1 cellular context compared by ENCODE assay signal in the genomic region with DNA sequence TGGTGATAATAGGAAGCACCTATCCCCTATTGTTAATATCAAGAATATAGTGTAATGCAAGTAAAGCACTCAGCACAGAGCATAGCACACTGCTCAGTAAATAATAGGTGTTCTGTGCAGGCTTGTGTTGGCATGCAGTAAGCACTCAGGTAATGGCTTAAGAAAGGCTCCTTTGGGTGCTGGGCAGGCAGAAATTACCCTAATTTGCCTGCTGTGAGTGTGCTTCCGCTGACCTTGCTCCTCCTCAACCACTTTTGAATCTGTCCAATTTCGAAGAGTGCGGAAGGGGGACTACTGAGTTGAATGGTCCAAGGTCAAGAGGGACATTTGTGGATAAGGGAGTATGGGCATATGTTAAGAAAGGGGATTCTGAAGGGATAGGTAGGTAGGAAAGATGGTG.
TF ChIP-seq lines count a peak whose summit lies in the region.

No MANE protein-coding gene starts in this region.

TF ChIP-seq in GM23338, 12 proteins besides CTCF, POLR2A, EP300 and RAD21 (continued from another document):
- TF ChIP-seq, protein P1, sequence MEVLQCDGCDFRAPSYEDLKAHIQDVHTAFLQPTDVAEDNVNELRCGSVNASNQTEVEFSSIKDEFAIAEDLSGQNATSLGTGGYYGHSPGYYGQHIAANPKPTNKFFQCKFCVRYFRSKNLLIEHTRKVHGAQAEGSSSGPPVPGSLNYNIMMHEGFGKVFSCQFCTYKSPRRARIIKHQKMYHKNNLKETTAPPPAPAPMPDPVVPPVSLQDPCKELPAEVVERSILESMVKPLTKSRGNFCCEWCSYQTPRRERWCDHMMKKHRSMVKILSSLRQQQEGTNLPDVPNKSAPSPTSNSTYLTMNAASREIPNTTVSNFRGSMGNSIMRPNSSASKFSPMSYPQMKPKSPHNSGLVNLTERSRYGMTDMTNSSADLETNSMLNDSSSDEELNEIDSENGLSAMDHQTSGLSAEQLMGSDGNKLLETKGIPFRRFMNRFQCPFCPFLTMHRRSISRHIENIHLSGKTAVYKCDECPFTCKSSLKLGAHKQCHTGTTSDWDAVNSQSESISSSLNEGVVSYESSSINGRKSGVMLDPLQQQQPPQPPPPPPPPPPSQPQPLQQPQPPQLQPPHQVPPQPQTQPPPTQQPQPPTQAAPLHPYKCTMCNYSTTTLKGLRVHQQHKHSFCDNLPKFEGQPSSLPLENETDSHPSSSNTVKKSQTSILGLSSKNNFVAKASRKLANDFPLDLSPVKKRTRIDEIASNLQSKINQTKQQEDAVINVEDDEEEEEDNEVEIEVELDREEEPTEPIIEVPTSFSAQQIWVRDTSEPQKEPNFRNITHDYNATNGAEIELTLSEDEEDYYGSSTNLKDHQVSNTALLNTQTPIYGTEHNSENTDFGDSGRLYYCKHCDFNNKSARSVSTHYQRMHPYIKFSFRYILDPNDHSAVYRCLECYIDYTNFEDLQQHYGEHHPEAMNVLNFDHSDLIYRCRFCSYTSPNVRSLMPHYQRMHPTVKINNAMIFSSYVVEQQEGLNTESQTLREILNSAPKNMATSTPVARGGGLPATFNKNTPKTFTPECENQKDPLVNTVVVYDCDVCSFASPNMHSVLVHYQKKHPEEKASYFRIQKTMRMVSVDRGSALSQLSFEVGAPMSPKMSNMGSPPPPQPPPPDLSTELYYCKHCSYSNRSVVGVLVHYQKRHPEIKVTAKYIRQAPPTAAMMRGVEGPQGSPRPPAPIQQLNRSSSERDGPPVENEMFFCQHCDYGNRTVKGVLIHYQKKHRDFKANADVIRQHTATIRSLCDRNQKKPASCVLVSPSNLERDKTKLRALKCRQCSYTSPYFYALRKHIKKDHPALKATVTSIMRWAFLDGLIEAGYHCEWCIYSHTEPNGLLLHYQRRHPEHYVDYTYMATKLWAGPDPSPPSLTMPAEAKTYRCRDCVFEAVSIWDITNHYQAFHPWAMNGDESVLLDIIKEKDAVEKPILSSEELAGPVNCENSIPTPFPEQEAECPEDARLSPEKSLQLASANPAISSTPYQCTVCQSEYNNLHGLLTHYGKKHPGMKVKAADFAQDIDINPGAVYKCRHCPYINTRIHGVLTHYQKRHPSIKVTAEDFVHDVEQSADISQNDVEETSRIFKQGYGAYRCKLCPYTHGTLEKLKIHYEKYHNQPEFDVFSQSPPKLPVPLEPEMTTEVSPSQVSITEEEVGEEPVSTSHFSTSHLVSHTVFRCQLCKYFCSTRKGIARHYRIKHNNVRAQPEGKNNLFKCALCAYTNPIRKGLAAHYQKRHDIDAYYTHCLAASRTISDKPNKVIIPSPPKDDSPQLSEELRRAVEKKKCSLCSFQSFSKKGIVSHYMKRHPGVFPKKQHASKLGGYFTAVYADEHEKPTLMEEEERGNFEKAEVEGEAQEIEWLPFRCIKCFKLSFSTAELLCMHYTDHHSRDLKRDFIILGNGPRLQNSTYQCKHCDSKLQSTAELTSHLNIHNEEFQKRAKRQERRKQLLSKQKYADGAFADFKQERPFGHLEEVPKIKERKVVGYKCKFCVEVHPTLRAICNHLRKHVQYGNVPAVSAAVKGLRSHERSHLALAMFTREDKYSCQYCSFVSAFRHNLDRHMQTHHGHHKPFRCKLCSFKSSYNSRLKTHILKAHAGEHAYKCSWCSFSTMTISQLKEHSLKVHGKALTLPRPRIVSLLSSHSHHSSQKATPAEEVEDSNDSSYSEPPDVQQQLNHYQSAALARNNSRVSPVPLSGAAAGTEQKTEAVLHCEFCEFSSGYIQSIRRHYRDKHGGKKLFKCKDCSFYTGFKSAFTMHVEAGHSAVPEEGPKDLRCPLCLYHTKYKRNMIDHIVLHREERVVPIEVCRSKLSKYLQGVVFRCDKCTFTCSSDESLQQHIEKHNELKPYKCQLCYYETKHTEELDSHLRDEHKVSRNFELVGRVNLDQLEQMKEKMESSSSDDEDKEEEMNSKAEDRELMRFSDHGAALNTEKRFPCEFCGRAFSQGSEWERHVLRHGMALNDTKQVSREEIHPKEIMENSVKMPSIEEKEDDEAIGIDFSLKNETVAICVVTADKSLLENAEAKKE (CRISPR knock-in tag; IDR thresholded peaks at IDR 0.05) = no peak
